Comparison of ENCODE assay signal across 8 cellular contexts in genomic region chr19:1132625-1133383, GRCh38. TPM values are rescaled to one million over a fixed set of nuclear protein-coding genes. Genes with fewer than 3 reads are reported as not detected.
DNase-seq lines count a peak whose midpoint lies in the region; ATAC-seq and TF ChIP-seq lines count a peak whose summit lies in the region.

No MANE protein-coding gene starts in this region.

- no peak for ATAC-seq in esophagus mucosa

- H3K9me3 Mint-ChIP-seq in activated T-cell treated with anti-CD3 and anti-CD28 coated beads, Interleukin-2, amount 50 U/mL, for 24 hours, result no peaks in the 10 kb centered on the region

- peak overlapping the region; percentile 94 for H3K4me3 Mint-ChIP-seq in activated T-cell treated with anti-CD3 and anti-CD28 coated beads, Interleukin-2, amount 50 U/mL, for 24 hours

- peaks cover 35% of the 10 kb centered on the region for H3K36me3 Mint-ChIP-seq in activated T-cell treated with anti-CD3 and anti-CD28 coated beads, Interleukin-2, amount 50 U/mL, for 24 hours (ENCODE audit: low read depth)

- no peaks in the 10 kb centered on the region for H3K79me2 ChIP-seq in OCI-LY1 (ENCODE audit: insufficient read depth, low read length)

- H3K4me2 ChIP-seq in OCI-LY1 (ENCODE audit: low read length), result peak overlapping the region; percentile 80

- H3K27ac ChIP-seq in OCI-LY1 (ENCODE audit: low read depth, low read length, poor library complexity, severe bottlenecking) (peak overlapping the region; percentile 33), ectodermal cell (ENCODE audit: insufficient read depth, low read depth, low read length, poor library complexity, severe bottlenecking) (no peak overlapping the region), neutrophil (peak overlapping the region; percentile 99)

- 77 to 81% methylated on average over 46 of the region's 46 CpGs for WGBS in ectodermal cell, 2 experiments

- peaks cover 49% of the 10 kb centered on the region for H3K4me1 Mint-ChIP-seq in activated T-cell treated with anti-CD3 and anti-CD28 coated beads, Interleukin-2, amount 50 U/mL, for 24 hours (ENCODE audit: low read depth)

- H4K20me1 ChIP-seq in OCI-LY1 (ENCODE audit: insufficient read depth, low read length), result no peaks in the 10 kb centered on the region

- H3K27me3 ChIP-seq in OCI-LY1 (ENCODE audit: insufficient read depth, low read length) (no peaks in the 10 kb centered on the region), ectodermal cell (ENCODE audit: control insufficient read depth, insufficient read depth, low read length, poor library complexity, severe bottlenecking) (no peaks in the 10 kb centered on the region), neutrophil (no peaks in the 10 kb centered on the region)

- H3K4me1 ChIP-seq in OCI-LY1 (ENCODE audit: insufficient read depth, low read length, severe bottlenecking) (peaks cover 53% of the 10 kb centered on the region), ectodermal cell (ENCODE audit: control insufficient read depth, insufficient read depth, low read length) (peaks cover 19% of the 10 kb centered on the region), neutrophil (ENCODE audit: control insufficient read depth in 1 of 2, insufficient read depth in 1 of 2, low read depth in 1 of 2, low read length in 1 of 2) (peaks cover 40 to 44% of the 10 kb centered on the region in 2 experiments)

- H3K4me3 ChIP-seq in OCI-LY1 (ENCODE audit: low read depth, low read length, poor library complexity, severe bottlenecking) (peak overlapping the region; percentile 55), ectodermal cell (ENCODE audit: insufficient read depth, low read depth, low read length) (peak overlapping the region; percentile 42), neutrophil (ENCODE audit: low read depth in 1 of 2, low read length in 1 of 2) (peak overlapping the region; percentile 97 to 99)

- H3K9ac ChIP-seq in OCI-LY1 (ENCODE audit: low read length), result peak overlapping the region; percentile 50; the same call in 1 of the 2 replicates

- H3K27me3 Mint-ChIP-seq in activated T-cell treated with anti-CD3 and anti-CD28 coated beads, Interleukin-2, amount 50 U/mL, for 24 hours, result no peaks in the 10 kb centered on the region

- peak; percentile 77 for DNase-seq in activated T-cell treated with anti-CD3 and anti-CD28 coated beads, Interleukin-2, amount 50 U/mL, for 24 hours
- no peak for DNase-seq in activated T-cell treated with anti-CD3 and anti-CD28 coated beads, Interleukin-2, amount 50 U/mL, for 1 hour
- DNase-seq in NCI-H2107 treated with DMSO at 0.1 percent for 48 hours (lab: John Stamatoyannopoulos, UW; ENCODE audit: unreplicated experiment), result no peak
- no peak for DNase-seq in NCI-H2171 treated with DMSO at 0.1 percent for 48 hours (lab: John Stamatoyannopoulos, UW)

- no peaks in the 10 kb centered on the region for H3F3A ChIP-seq in OCI-LY1 (ENCODE audit: insufficient read depth, low read length)

- H3K27ac Mint-ChIP-seq in activated T-cell treated with anti-CD3 and anti-CD28 coated beads, Interleukin-2, amount 50 U/mL, for 24 hours, result peak overlapping the region; percentile 98

- no peaks in the 10 kb centered on the region for H3K9me2 ChIP-seq in OCI-LY1 (ENCODE audit: low read depth, low read length)

- no peak overlapping the region for H2AFZ ChIP-seq in OCI-LY1 (ENCODE audit: low read length)

- no peaks in the 10 kb centered on the region for H3K9me3 ChIP-seq in OCI-LY1 (ENCODE audit: low read length)
- H3K9me3 ChIP-seq in ectodermal cell (ENCODE audit: control insufficient read depth, low read length), result no peaks in the 10 kb centered on the region
- H3K9me3 ChIP-seq in neutrophil, result no peaks in the 10 kb centered on the region

- H3K36me3 ChIP-seq in OCI-LY1 (ENCODE audit: insufficient read depth, low read length) (no peaks in the 10 kb centered on the region; the same call in 1 of the 2 replicates), ectodermal cell (ENCODE audit: control insufficient read depth, insufficient read depth, low read length) (no peaks in the 10 kb centered on the region), neutrophil (peaks cover 49% of the 10 kb centered on the region)

- TF ChIP-seq CTCF in OCI-LY1 (IDR thresholded peaks at IDR 0.05; ENCODE audit: low read length) (no peak), neutrophil (IDR thresholded peaks at IDR 0.05) (no peak)

RNA-seq across cellular contexts. Expression of gene GPX4, which starts 29.0 kb away (rescaled TPM):
- polyA plus RNA-seq in ectodermal cell (2013, experiment 1 of 4), result 427 TPM
- 398 TPM for polyA plus RNA-seq in ectodermal cell (2013, experiment 2 of 4)
- polyA plus RNA-seq in ectodermal cell (2013, experiment 3 of 4), result 429 TPM
- 460 TPM for polyA plus RNA-seq in ectodermal cell (2013, experiment 4 of 4)
- total RNA-seq in esophagus mucosa, result 138 TPM

RNA-seq across cellular contexts. Expression of gene POLR2E, which starts 37.6 kb away (rescaled TPM):
- 254 TPM for polyA plus RNA-seq in ectodermal cell (2013, experiment 1 of 4)
- 233 TPM for polyA plus RNA-seq in ectodermal cell (2013, experiment 2 of 4)
- 187 TPM for polyA plus RNA-seq in ectodermal cell (2013, experiment 3 of 4)
- polyA plus RNA-seq in ectodermal cell (2013, experiment 4 of 4), result 200 TPM
- total RNA-seq in esophagus mucosa, result 139 TPM

RNA-seq across cellular contexts. Expression of gene SBNO2, which starts 41.3 kb away (rescaled TPM):
- polyA plus RNA-seq in ectodermal cell (2013, experiment 1 of 4), result 21.0 TPM
- 19.6 TPM for polyA plus RNA-seq in ectodermal cell (2013, experiment 2 of 4)
- polyA plus RNA-seq in ectodermal cell (2013, experiment 3 of 4), result 14.0 TPM
- polyA plus RNA-seq in ectodermal cell (2013, experiment 4 of 4), result 16.5 TPM
- 67.5 TPM for total RNA-seq in esophagus mucosa

Comparison
In these comparisons a context has a peak if more than half of its experiments do, and no peak if none do; other contexts are left out.
1. H3K4me3 ChIP-seq: peak in every context shown above with its lines; median percentile 98 in neutrophil; 55 in OCI-LY1; 42 in ectodermal cell.